ENCODE assay signal across 8 cellular contexts in the genomic region with DNA sequence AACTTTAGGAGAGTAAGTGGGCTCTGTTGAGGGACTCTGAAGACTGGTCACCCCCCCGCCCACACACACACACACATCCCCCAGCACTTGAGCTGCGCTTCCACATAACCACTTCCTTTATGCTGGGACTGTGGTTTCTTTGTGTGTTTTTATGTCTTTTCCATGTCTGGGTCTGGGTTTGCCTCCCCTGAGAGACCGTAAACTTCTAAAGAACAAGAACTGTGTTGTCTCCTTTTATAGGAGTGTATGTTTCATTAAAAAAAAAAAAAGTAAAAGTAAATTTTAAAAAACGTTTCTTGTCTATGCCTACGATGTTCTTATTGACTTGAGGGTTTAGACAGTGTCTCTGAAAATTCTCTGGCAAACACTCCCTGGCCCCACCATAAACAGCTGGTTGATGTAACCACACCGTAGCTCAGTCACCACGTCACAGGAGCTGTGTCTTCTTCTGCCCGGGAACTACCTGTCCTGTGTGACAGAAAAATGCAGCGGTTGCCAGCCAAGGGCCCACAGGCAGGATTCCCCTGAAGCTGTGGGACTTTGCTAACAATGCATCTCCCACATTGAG.
DNase-seq lines count a peak whose midpoint lies in the region; ATAC-seq and TF ChIP-seq lines count a peak whose summit lies in the region.

No MANE protein-coding gene starts in this region.

- DNase-seq in DND-41 (peak; percentile 76), LHCN-M2 (ENCODE audit: low read depth) (peak; percentile 37), astrocyte of the spinal cord (ENCODE audit: low read depth, low spot score) (peak; percentile 71), NCI-H226 (no peak), activated gamma-delta T cell treated with Interleukin-2 at 50 U/mL for 16 hours (no peak)
- peak; percentile 32 for DNase-seq in stimulated activated CD8-positive, alpha-beta memory T cell treated with anti-CD3 and anti-CD28 coated beads, Interleukin-4, amount 100 ng/mL, for 48 hours

- H4K20me1 ChIP-seq in DND-41 (ENCODE audit: insufficient read depth, low read length) = peaks cover 36% of the 10 kb centered on the region

- peak overlapping the region in 1 of 2 experiments; percentile 21; a peak in 1 of 4 replicates for H3K4me3 ChIP-seq in DND-41 (ENCODE audit: low read depth in 1 of 2, low read length in 2 of 2)
- no peak overlapping the region for H3K4me3 ChIP-seq in astrocyte of the spinal cord (ENCODE audit: low read depth, low read length)

- H3K27ac ChIP-seq in DND-41 (ENCODE audit: low read length) = no peak overlapping the region; the same call in 1 of the 2 replicates

- no peaks in the 10 kb centered on the region for H3K36me3 ChIP-seq in DND-41 (ENCODE audit: insufficient read depth, low read length)

- no peak overlapping the region for H3K9ac ChIP-seq in DND-41 (ENCODE audit: low read depth, low read length)

- TF ChIP-seq CTCF in DND-41 (IDR thresholded peaks at IDR 0.05; ENCODE audit: borderline replicate concordance, extremely low read depth, low read length, poor library complexity, severe bottlenecking) (no peak), astrocyte of the spinal cord (IDR thresholded peaks at IDR 0.05; ENCODE audit: low read depth, low read length) (no peak)

- ATAC-seq in DND-41 (ENCODE audit: insufficient read depth, low read depth) = peak; percentile 92
- ATAC-seq in GM21360 (IDR thresholded peaks at IDR 0.05; ENCODE audit: unreplicated experiment) = peak; percentile 68
- ATAC-seq in HG03439 (IDR thresholded peaks at IDR 0.05; ENCODE audit: unreplicated experiment) = no peak

- H3K27me3 ChIP-seq in DND-41 (ENCODE audit: insufficient read depth, low read length, poor library complexity) = peaks cover 11% of the 10 kb centered on the region

- H3K4me1 ChIP-seq in DND-41 (ENCODE audit: insufficient read depth, low read length) = peaks cover 27% of the 10 kb centered on the region

- in situ Hi-C loops in astrocyte of the spinal cord (cut with HindIII; ENCODE audit: low sequenced_read_pairs) = no loop called here

- H2AFZ ChIP-seq in DND-41 (ENCODE audit: low read depth, low read length) = no peak overlapping the region

- H3K79me2 ChIP-seq in DND-41 (ENCODE audit: insufficient read depth, low read length) = no peaks in the 10 kb centered on the region

- H3K4me2 ChIP-seq in DND-41 (ENCODE audit: insufficient read depth, low read length) = peak overlapping the region; percentile 57

- H3K9me3 ChIP-seq in DND-41 (ENCODE audit: insufficient read depth, low read length, severe bottlenecking) = no peaks in the 10 kb centered on the region

Comparison
In these comparisons a context has a peak if more than half of its experiments do, and no peak if none do; other contexts are left out.
1. DNase-seq: peak in DND-41 (single experiment), LHCN-M2 (single experiment), astrocyte of the spinal cord (single experiment) and stimulated activated CD8-positive, alpha-beta memory T cell treated with anti-CD3 and anti-CD28 coated beads, Interleukin-4, amount 100 ng/mL, for 48 hours (single experiment); none in NCI-H226 (single experiment) and activated gamma-delta T cell treated with Interleukin-2 at 50 U/mL for 16 hours (single experiment).